ENCODE assay signal across 25 cellular contexts in genomic region chr10:77768046-77768445, GRCh38.
"Had no signal": no experiment of that assay in that cellular context is flagged by ENCODE, and none has a peak within 500 bp of the region (broad histone marks: within the 10 kb centered on the region; RNA-seq: fewer than 3 reads in every experiment).

No MANE protein-coding gene starts in this region.

- DNase-seq: cortex of kidney; effector memory CD8-positive, alpha-beta T cell; foreskin keratinocyte; heart left ventricle; kidney; left lung; mesenchymal stem cell; midbrain; naive thymus-derived CD4-positive, alpha-beta T cell; nucleus accumbens; ovary; posterior cingulate gyrus; psoas muscle; right lobe of liver; stimulated activated CD4-positive, alpha-beta T cell treated with anti-CD3 and anti-CD28 coated beads, Interleukin-2, amount 100 ng/mL, for 24 hours; stimulated activated CD4-positive, alpha-beta T cell treated with anti-CD3 and anti-CD28 coated beads, Interleukin-4, amount 100 ng/mL, for 24 hours; stimulated activated naive CD4-positive, alpha-beta T cell treated with Interleukin-2 at 50 U/mL for 16 hours; stomach; thyroid gland; trophoblast cell had no signal

- H3K79me2 ChIP-seq: hepatocyte had no signal

- H3K36me3 ChIP-seq: gastroesophageal sphincter, heart left ventricle, left lung, ovary, right lobe of liver, stomach, thyroid gland, vagina had no signal

- H3K4me1 ChIP-seq: foreskin keratinocyte, gastroesophageal sphincter, heart left ventricle, left lung, right lobe of liver, stomach, vagina had no signal

- ATAC-seq: effector memory CD8-positive, alpha-beta T cell; foreskin keratinocyte; gastroesophageal sphincter; heart left ventricle; left lung; naive thymus-derived CD4-positive, alpha-beta T cell; psoas muscle; right lobe of liver; stimulated activated effector memory CD8-positive, alpha-beta T cell treated with anti-CD3 and anti-CD28 coated beads, Interleukin-12 subunit alpha, Interleukin-12 subunit beta, amount 100 ng/mL, for 72 hours had no signal

- H3K27me3 ChIP-seq: foreskin keratinocyte, gastroesophageal sphincter, heart left ventricle, hepatocyte, left lung, ovary, right lobe of liver, stomach, thyroid gland, vagina had no signal

- H3K27me3 Mint-ChIP-seq: effector memory CD8-positive, alpha-beta T cell had no signal

- H3K4me2 ChIP-seq: hepatocyte had no signal

- H3K4me3 ChIP-seq: gastroesophageal sphincter, heart left ventricle, hepatocyte, left lung, ovary, psoas muscle, right lobe of liver, stomach, thyroid gland, vagina had no signal

- H2AFZ ChIP-seq: hepatocyte had no signal

- H3K4me3 Mint-ChIP-seq: effector memory CD8-positive, alpha-beta T cell; naive thymus-derived CD4-positive, alpha-beta T cell; nephron; stimulated activated effector memory CD8-positive, alpha-beta T cell treated with anti-CD3 and anti-CD28 coated beads, Interleukin-12 subunit alpha, Interleukin-12 subunit beta, amount 100 ng/mL, for 72 hours had no signal

- H3K4me1 Mint-ChIP-seq: naive thymus-derived CD4-positive, alpha-beta T cell had no signal

- H3K27ac ChIP-seq: foreskin keratinocyte, gastroesophageal sphincter, heart left ventricle, hepatocyte, left lung, ovary, psoas muscle, right lobe of liver, thyroid gland, vagina had no signal

- H3K27ac Mint-ChIP-seq: naive thymus-derived CD4-positive, alpha-beta T cell; nephron; stimulated activated effector memory CD8-positive, alpha-beta T cell treated with anti-CD3 and anti-CD28 coated beads, Interleukin-12 subunit alpha, Interleukin-12 subunit beta, amount 100 ng/mL, for 72 hours had no signal

- H3K9me3 ChIP-seq: gastroesophageal sphincter, heart left ventricle, left lung, ovary, psoas muscle, right lobe of liver, stomach, thyroid gland, vagina had no signal

- H3K9me3 Mint-ChIP-seq: effector memory CD8-positive, alpha-beta T cell; naive thymus-derived CD4-positive, alpha-beta T cell; nephron; stimulated activated effector memory CD8-positive, alpha-beta T cell treated with anti-CD3 and anti-CD28 coated beads, Interleukin-12 subunit alpha, Interleukin-12 subunit beta, amount 100 ng/mL, for 72 hours had no signal

- H3K36me3 Mint-ChIP-seq: naive thymus-derived CD4-positive, alpha-beta T cell; stimulated activated effector memory CD8-positive, alpha-beta T cell treated with anti-CD3 and anti-CD28 coated beads, Interleukin-12 subunit alpha, Interleukin-12 subunit beta, amount 100 ng/mL, for 72 hours had no signal
